31 cellular contexts compared by ENCODE assay signal in the genomic region with DNA sequence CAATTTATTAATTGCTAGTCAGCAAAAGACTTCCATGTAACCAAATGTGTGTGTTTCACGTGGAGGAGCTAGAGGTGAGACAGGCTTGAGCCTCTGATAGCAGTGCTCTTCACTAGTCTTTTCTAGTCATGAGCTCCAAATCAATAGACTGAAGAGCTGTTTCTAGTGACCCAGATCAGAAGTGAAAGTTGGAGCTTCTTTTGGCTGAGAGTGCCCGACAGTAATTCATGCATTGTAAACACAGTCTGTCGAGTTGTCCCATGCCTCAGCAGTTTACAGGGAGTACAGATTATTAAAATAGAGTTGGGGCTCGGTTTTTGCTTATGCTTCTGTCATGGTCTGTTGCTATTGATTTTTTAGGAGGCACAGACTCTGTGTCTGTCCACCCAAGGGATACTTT.
DNase-seq lines count a peak whose midpoint lies in the region; ATAC-seq and TF ChIP-seq lines count a peak whose summit lies in the region.
"Had no signal": no experiment of that assay in that cellular context is flagged by ENCODE, and none has a peak within 500 bp of the region (broad histone marks: within the 10 kb centered on the region; RNA-seq: fewer than 3 reads in every experiment).

No MANE protein-coding gene starts in this region.

- no peaks in the 10 kb centered on the region for H3K27me3 Mint-ChIP-seq in WTC11 (ENCODE audit: low read depth)
- H3K27me3 Mint-ChIP-seq: activated CD4-positive, alpha-beta memory T cell treated with anti-CD3 and anti-CD28 coated beads for 36 hours; stimulated activated memory B cell treated with anti-CD40 and anti-IgM and Interleukin-4, amounts not matched to agents 10 μg/mL and 1 μg/mL and 100 μg/mL, for 72 hours had no signal

- H3K27ac ChIP-seq in testis (no peak overlapping the region), suprapubic skin (no peak overlapping the region)
- H3K27ac ChIP-seq: C4-2B, coronary artery, lower lobe of right lung, pancreas, sigmoid colon, SJSA1, upper lobe of right lung had no signal

- H3K4me3 ChIP-seq in testis, result no peak overlapping the region
- no peak overlapping the region for H3K4me3 ChIP-seq in suprapubic skin
- H3K4me3 ChIP-seq: coronary artery, GM12878, lower lobe of right lung, mucosa of descending colon, pancreas, sigmoid colon, SJSA1, upper lobe of right lung had no signal

- H3K4me3 Mint-ChIP-seq in WTC11, result no peak overlapping the region
- H3K4me3 Mint-ChIP-seq: activated CD4-positive, alpha-beta memory T cell treated with anti-CD3 and anti-CD28 coated beads for 36 hours; nephron progenitor cell; stimulated activated memory B cell treated with anti-CD40 and anti-IgM and Interleukin-4, amounts not matched to agents 10 μg/mL and 1 μg/mL and 100 μg/mL, for 72 hours had no signal

- H3K9me3 Mint-ChIP-seq in WTC11, result no peaks in the 10 kb centered on the region
- H3K9me3 Mint-ChIP-seq: activated T-helper 2 cell treated with anti-CD3 and anti-CD28 coated beads, Interferon-gamma antibody, Interleukin-2, Interleukin-4, amounts not matched to agents 10 μg/mL and 5 μg/mL and 100 μg/mL, durations not matched to agents 14 hours and 24 hours and 36 hours; nephron progenitor cell; stimulated activated memory B cell treated with anti-CD40 and anti-IgM and Interleukin-4, amounts not matched to agents 10 μg/mL and 1 μg/mL and 100 μg/mL, for 72 hours had no signal

- 52 to 54% methylated on average over 4 of the region's 4 CpGs for WGBS in testis, 2 donors
- WGBS in suprapubic skin, result 29% methylated on average over 4 of the region's 4 CpGs

- intact Hi-C loops in testis (cut with DNase I; ENCODE audit: low total_unique reads), result loop anchor here (5.0 kb wide), 1 partner anchor 37 kb away; no protein-coding TSS in a partner anchor

- CTCF ChIA-PET in WTC11 (lab: Charles Lee), result interaction anchor here (1.3 kb wide), 1 partner anchor 13 kb away, joined by 3 read pairs; no protein-coding TSS in a partner anchor

- TF ChIP-seq CTCF in WTC11 (IDR thresholded peaks at IDR 0.05), result no peak
- TF ChIP-seq CTCF in testis (IDR thresholded peaks at IDR 0.05), result no peak
- TF ChIP-seq CTCF in suprapubic skin (IDR thresholded peaks at IDR 0.05), result no peak

- no peak for TF ChIP-seq POLR2A in testis (IDR thresholded peaks at IDR 0.05)
- no peak for TF ChIP-seq POLR2A in suprapubic skin (IDR thresholded peaks at IDR 0.05)

- H3K27me3 ChIP-seq in testis (no peaks in the 10 kb centered on the region), suprapubic skin (no peaks in the 10 kb centered on the region)
- H3K27me3 ChIP-seq: pancreas, sigmoid colon, SJSA1, upper lobe of right lung had no signal

- H3K4me1 Mint-ChIP-seq in WTC11, result peaks cover 32% of the 10 kb centered on the region
- H3K4me1 Mint-ChIP-seq: stimulated activated memory B cell treated with anti-CD40 and anti-IgM and Interleukin-4, amounts not matched to agents 10 μg/mL and 1 μg/mL and 100 μg/mL, for 72 hours had no signal

- no peak for TF ChIP-seq EP300 in suprapubic skin (IDR thresholded peaks at IDR 0.05)

- DNase-seq in NCI-H1694 treated with DMSO at 0.1 percent for 48 hours (lab: John Stamatoyannopoulos, UW) (peak; percentile 32), WTC11 (ENCODE audit: low spot score) (no peak), kidney tubule cell (ENCODE audit: low spot score) (peak; percentile 6), testis (peak; percentile 19), suprapubic skin (ENCODE audit: low spot score in 2 of 2) (no peak)
- DNase-seq in activated naive CD4-positive, alpha-beta T cell treated with anti-CD3 and anti-CD28 coated beads, Interleukin-2, amount 50 U/mL, for 16 hours, result no peak
- DNase-seq: activated CD4-positive, alpha-beta memory T cell treated with anti-CD3 and anti-CD28 coated beads for 36 hours; activated CD8-positive, alpha-beta memory T cell treated with anti-CD3 and anti-CD28 coated beads, Interleukin-2, amount 50 U/mL, for 48 hours; anterior cingulate cortex; hypothalamus; IMR-90; lower lobe of right lung; NCI-H1105; NCI-H2029 treated with DMSO at 0.1 percent for 48 hours; NCI-H69; nephron progenitor cell; pancreas; sigmoid colon; stimulated activated CD4-positive, alpha-beta T cell treated with anti-CD3 and anti-CD28 coated beads, Interleukin-4, amount 100 ng/mL, for 4 hours; substantia nigra; upper lobe of right lung had no signal

- H3K36me3 ChIP-seq in testis (ENCODE audit: low read depth, missing control alignments) (no peaks in the 10 kb centered on the region), suprapubic skin (no peaks in the 10 kb centered on the region)
- H3K36me3 ChIP-seq: lower lobe of right lung, pancreas, sigmoid colon, SJSA1, upper lobe of right lung had no signal

- POLR2A ChIA-PET in WTC11 (lab: Charles Lee), result no interaction called here

- H3K9me3 ChIP-seq in testis, result no peaks in the 10 kb centered on the region
- H3K9me3 ChIP-seq in suprapubic skin, result no peaks in the 10 kb centered on the region
- H3K9me3 ChIP-seq: lower lobe of right lung, mucosa of descending colon, pancreas, sigmoid colon, SJSA1, upper lobe of right lung had no signal

- H3K36me3 Mint-ChIP-seq in WTC11, result no peaks in the 10 kb centered on the region
- H3K36me3 Mint-ChIP-seq: activated CD4-positive, alpha-beta memory T cell treated with anti-CD3 and anti-CD28 coated beads for 36 hours; activated naive CD4-positive, alpha-beta T cell treated with anti-CD3 and anti-CD28 coated beads, Interleukin-2, amount 50 U/mL, for 72 hours; stimulated activated memory B cell treated with anti-CD40 and anti-IgM and Interleukin-4, amounts not matched to agents 10 μg/mL and 1 μg/mL and 100 μg/mL, for 72 hours had no signal

- 0 out of 2 replicates have a peak overlapping the region, but pooled peaks have one; percentile 41 for H3K27ac Mint-ChIP-seq in WTC11
- H3K27ac Mint-ChIP-seq: activated CD4-positive, alpha-beta memory T cell treated with anti-CD3 and anti-CD28 coated beads for 36 hours; activated naive CD4-positive, alpha-beta T cell treated with anti-CD3 and anti-CD28 coated beads, Interleukin-2, amount 50 U/mL, for 72 hours; activated T-helper 2 cell treated with anti-CD3 and anti-CD28 coated beads, Interferon-gamma antibody, Interleukin-2, Interleukin-4, amounts not matched to agents 10 μg/mL and 5 μg/mL and 100 μg/mL, durations not matched to agents 14 hours and 24 hours and 36 hours; nephron progenitor cell; stimulated activated memory B cell treated with anti-CD40 and anti-IgM and Interleukin-4, amounts not matched to agents 10 μg/mL and 1 μg/mL and 100 μg/mL, for 72 hours had no signal

- ATAC-seq in WTC11 (no peak), GM18909 (IDR thresholded peaks at IDR 0.05; ENCODE audit: poor library complexity, unreplicated experiment) (no peak)
- ATAC-seq: activated naive CD4-positive, alpha-beta T cell treated with anti-CD3 and anti-CD28 coated beads, Interleukin-2, amount 50 U/mL, for 72 hours; esophagus mucosa; GM12878; lower lobe of right lung; mucosa of descending colon; pancreas; stimulated activated memory B cell treated with anti-CD40 and anti-IgM and Interleukin-4, amounts not matched to agents 10 μg/mL and 1 μg/mL and 100 μg/mL, for 72 hours; upper lobe of right lung had no signal

- H3K4me1 ChIP-seq in testis (no peaks in the 10 kb centered on the region), suprapubic skin (no peaks in the 10 kb centered on the region)
- H3K4me1 ChIP-seq: lower lobe of right lung, pancreas, SJSA1, upper lobe of right lung had no signal

TF ChIP-seq in WTC11, 78 proteins besides CTCF, POLR2A, EP300 and RAD21 (continues in another document):
- TF ChIP-seq CBFB (CRISPR knock-in tag; IDR thresholded peaks at IDR 0.05; ENCODE audit: low read depth) (no peak), IRF2 (CRISPR knock-in tag; IDR thresholded peaks at IDR 0.05; ENCODE audit: borderline replicate concordance, low read depth) (no peak), ZNF396 (CRISPR knock-in tag; IDR thresholded peaks at IDR 0.05; ENCODE audit: borderline replicate concordance) (no peak), TEAD4 (CRISPR knock-in tag; IDR thresholded peaks at IDR 0.05) (no peak), NFE2L1 (CRISPR knock-in tag; IDR thresholded peaks at IDR 0.05) (no peak), ZNF671 (CRISPR knock-in tag; IDR thresholded peaks at IDR 0.05) (no peak)
- TF ChIP-seq, protein P1, sequence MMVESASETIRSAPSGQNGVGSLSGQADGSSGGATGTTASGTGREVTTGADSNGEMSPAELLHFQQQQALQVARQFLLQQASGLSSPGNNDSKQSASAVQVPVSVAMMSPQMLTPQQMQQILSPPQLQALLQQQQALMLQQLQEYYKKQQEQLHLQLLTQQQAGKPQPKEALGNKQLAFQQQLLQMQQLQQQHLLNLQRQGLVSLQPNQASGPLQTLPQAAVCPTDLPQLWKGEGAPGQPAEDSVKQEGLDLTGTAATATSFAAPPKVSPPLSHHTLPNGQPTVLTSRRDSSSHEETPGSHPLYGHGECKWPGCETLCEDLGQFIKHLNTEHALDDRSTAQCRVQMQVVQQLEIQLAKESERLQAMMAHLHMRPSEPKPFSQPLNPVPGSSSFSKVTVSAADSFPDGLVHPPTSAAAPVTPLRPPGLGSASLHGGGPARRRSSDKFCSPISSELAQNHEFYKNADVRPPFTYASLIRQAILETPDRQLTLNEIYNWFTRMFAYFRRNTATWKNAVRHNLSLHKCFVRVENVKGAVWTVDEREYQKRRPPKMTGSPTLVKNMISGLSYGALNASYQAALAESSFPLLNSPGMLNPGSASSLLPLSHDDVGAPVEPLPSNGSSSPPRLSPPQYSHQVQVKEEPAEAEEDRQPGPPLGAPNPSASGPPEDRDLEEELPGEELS (CRISPR knock-in tag; IDR thresholded peaks at IDR 0.05), result no peak
- TF ChIP-seq, protein P2, sequence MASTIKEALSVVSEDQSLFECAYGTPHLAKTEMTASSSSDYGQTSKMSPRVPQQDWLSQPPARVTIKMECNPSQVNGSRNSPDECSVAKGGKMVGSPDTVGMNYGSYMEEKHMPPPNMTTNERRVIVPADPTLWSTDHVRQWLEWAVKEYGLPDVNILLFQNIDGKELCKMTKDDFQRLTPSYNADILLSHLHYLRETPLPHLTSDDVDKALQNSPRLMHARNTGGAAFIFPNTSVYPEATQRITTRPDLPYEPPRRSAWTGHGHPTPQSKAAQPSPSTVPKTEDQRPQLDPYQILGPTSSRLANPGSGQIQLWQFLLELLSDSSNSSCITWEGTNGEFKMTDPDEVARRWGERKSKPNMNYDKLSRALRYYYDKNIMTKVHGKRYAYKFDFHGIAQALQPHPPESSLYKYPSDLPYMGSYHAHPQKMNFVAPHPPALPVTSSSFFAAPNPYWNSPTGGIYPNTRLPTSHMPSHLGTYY (CRISPR knock-in tag; IDR thresholded peaks at IDR 0.05), result no peak
- TF ChIP-seq, protein P3, sequence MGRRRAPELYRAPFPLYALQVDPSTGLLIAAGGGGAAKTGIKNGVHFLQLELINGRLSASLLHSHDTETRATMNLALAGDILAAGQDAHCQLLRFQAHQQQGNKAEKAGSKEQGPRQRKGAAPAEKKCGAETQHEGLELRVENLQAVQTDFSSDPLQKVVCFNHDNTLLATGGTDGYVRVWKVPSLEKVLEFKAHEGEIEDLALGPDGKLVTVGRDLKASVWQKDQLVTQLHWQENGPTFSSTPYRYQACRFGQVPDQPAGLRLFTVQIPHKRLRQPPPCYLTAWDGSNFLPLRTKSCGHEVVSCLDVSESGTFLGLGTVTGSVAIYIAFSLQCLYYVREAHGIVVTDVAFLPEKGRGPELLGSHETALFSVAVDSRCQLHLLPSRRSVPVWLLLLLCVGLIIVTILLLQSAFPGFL (CRISPR knock-in tag; IDR thresholded peaks at IDR 0.05; ENCODE audit: borderline replicate concordance), result no peak

Comparison
In these comparisons a context has a peak if more than half of its experiments do, and no peak if none do; other contexts are left out.
1. DNase-seq: peak in NCI-H1694 treated with DMSO at 0.1 percent for 48 hours (single experiment), kidney tubule cell (single experiment) and testis (single experiment); none in WTC11 (single experiment), suprapubic skin (0 of 2) and activated naive CD4-positive, alpha-beta T cell treated with anti-CD3 and anti-CD28 coated beads, Interleukin-2, amount 50 U/mL, for 16 hours (single experiment).